ENCODE assay signal across 14 cellular contexts in genomic region chr5:55913396-55914140, GRCh38.
DNase-seq lines count a peak whose midpoint lies in the region; ATAC-seq and TF ChIP-seq lines count a peak whose summit lies in the region.
"Had no signal": no experiment of that assay in that cellular context is flagged by ENCODE, and none has a peak within 500 bp of the region (broad histone marks: within the 10 kb centered on the region; RNA-seq: fewer than 3 reads in every experiment).

No MANE protein-coding gene starts in this region.

- intact Hi-C loops in thyroid gland (cut with DNase I) (no loop called here), colonic mucosa (cut with DNase I) (no loop called here)

- H3K4me3 ChIP-seq in thyroid gland (replicated peaks in 1 of 3) (no peak overlapping the region), colonic mucosa (no peak overlapping the region)
- H3K4me3 ChIP-seq: esophagus squamous epithelium, suprapubic skin had no signal

- H3K27me3 ChIP-seq in thyroid gland: no peaks in the 10 kb centered on the region
- H3K27me3 ChIP-seq in colonic mucosa: no peaks in the 10 kb centered on the region
- H3K27me3 ChIP-seq: esophagus squamous epithelium, suprapubic skin had no signal

- WGBS in thyroid gland, 2 donors: 92 to 96% methylated on average over 5 to 7 of the region's 9 CpGs

- no peak for TF ChIP-seq POLR2A in thyroid gland (IDR thresholded peaks at IDR 0.05)

- H3K9me3 ChIP-seq in thyroid gland (no peaks in the 10 kb centered on the region), colonic mucosa (no peaks in the 10 kb centered on the region)
- H3K9me3 ChIP-seq: esophagus squamous epithelium, suprapubic skin had no signal

- no peak overlapping the region for H3K9ac ChIP-seq in colonic mucosa (ENCODE audit: low read depth in 2 of 2, low read length in 2 of 2)

- H3K36me3 ChIP-seq in thyroid gland (no peaks in the 10 kb centered on the region), colonic mucosa (no peaks in the 10 kb centered on the region)
- H3K36me3 ChIP-seq: esophagus squamous epithelium, suprapubic skin had no signal

- no peak overlapping the region for H3K27ac ChIP-seq in thyroid gland
- no peak overlapping the region for H3K27ac ChIP-seq in colonic mucosa
- H3K27ac ChIP-seq: esophagus squamous epithelium, suprapubic skin had no signal

- in situ Hi-C loops in ACHN (cut with HindIII; ENCODE audit: low pct_ligation_motif_present, low pct_unique_long_range_greater_than_20kb, low sequenced_read_pairs): no loop called here

- TF ChIP-seq CTCF in thyroid gland (IDR thresholded peaks at IDR 0.05) (no peak), colonic mucosa (IDR thresholded peaks at IDR 0.05) (no peak)

- H3K4me1 ChIP-seq in thyroid gland (no peaks in the 10 kb centered on the region), colonic mucosa (no peaks in the 10 kb centered on the region)
- H3K4me1 ChIP-seq: esophagus squamous epithelium, suprapubic skin had no signal

- DNase-seq in ACHN (peak; percentile 56), NCI-H69 (lab: John Stamatoyannopoulos, UW) (no peak), thyroid gland (no peak), colonic mucosa (no peak), iPS-NIHi7 (ENCODE audit: extremely low spot score) (no peak)
- DNase-seq: activated naive CD4-positive, alpha-beta T cell treated with anti-CD3 and anti-CD28 coated beads for 36 hours; central memory CD4-positive, alpha-beta T cell; DMS 273 treated with DMSO at 0.1 percent for 48 hours; esophagus squamous epithelium; midbrain had no signal

- ATAC-seq in GM19452 (IDR thresholded peaks at IDR 0.05; ENCODE audit: unreplicated experiment) (peak; percentile 45), HG02884 (IDR thresholded peaks at IDR 0.05; ENCODE audit: unreplicated experiment) (peak; percentile 20), HG03565 (IDR thresholded peaks at IDR 0.05; ENCODE audit: unreplicated experiment) (peak; percentile 9)
